Comparison of ENCODE assay signal across 17 cellular contexts in genomic region chr2:78281164-78281563, GRCh38.
DNase-seq lines count a peak whose midpoint lies in the region; ATAC-seq and TF ChIP-seq lines count a peak whose summit lies in the region.
"Had no signal": no experiment of that assay in that cellular context is flagged by ENCODE, and none has a peak within 500 bp of the region (broad histone marks: within the 10 kb centered on the region; RNA-seq: fewer than 3 reads in every experiment).

No MANE protein-coding gene starts in this region.

- H3K36me3 Mint-ChIP-seq in T-helper 17 cell (ENCODE audit: low read depth), result no peaks in the 10 kb centered on the region
- H3K36me3 Mint-ChIP-seq: CD14-positive monocyte; CD8-positive, alpha-beta T cell; IgD-negative memory B cell had no signal

- no peak for TF ChIP-seq CTCF in MM.1S (IDR thresholded peaks at IDR 0.05; ENCODE audit: low read length)
- no peak for TF ChIP-seq CTCF in gastrocnemius medialis (IDR thresholded peaks at IDR 0.05 in 4 of 5, conservative IDR thresholded peaks at IDR 0.05 in 1 of 5)

- no peaks in the 10 kb centered on the region for H3K79me2 ChIP-seq in MM.1S (ENCODE audit: low read length)

- H3K27me3 Mint-ChIP-seq in T-helper 17 cell, result no peaks in the 10 kb centered on the region
- no peaks in the 10 kb centered on the region for H3K27me3 Mint-ChIP-seq in stimulated activated naive CD8-positive, alpha-beta T cell treated with anti-CD3 and anti-CD28 coated beads, Interleukin-15, amount 100 ng/mL, for 72 hours
- H3K27me3 Mint-ChIP-seq: IgD-negative memory B cell had no signal

- no peaks in the 10 kb centered on the region for H3K9me2 ChIP-seq in MM.1S (replicated peaks; ENCODE audit: insufficient read depth, low read length)

- H3K4me3 ChIP-seq in MM.1S (ENCODE audit: low read length) (no peak overlapping the region), gastrocnemius medialis (no peak overlapping the region)
- H3K4me3 ChIP-seq: GM23248 had no signal

- H3K9me3 ChIP-seq in MM.1S (replicated peaks; ENCODE audit: insufficient read depth, low read length) (no peaks in the 10 kb centered on the region), T-helper 17 cell (ENCODE audit: control insufficient read depth, low read length, poor library complexity, severe bottlenecking) (no peaks in the 10 kb centered on the region), gastrocnemius medialis (no peaks in the 10 kb centered on the region)

- H3K27ac Mint-ChIP-seq in T-helper 17 cell, result no peak overlapping the region
- no peak overlapping the region for H3K27ac Mint-ChIP-seq in stimulated activated naive CD8-positive, alpha-beta T cell treated with anti-CD3 and anti-CD28 coated beads, Interleukin-15, amount 100 ng/mL, for 72 hours
- H3K27ac Mint-ChIP-seq: CD14-positive monocyte; CD8-positive, alpha-beta T cell; IgD-negative memory B cell had no signal

- H3K36me3 ChIP-seq in MM.1S (replicated peaks; ENCODE audit: insufficient read depth, low read length) (no peaks in the 10 kb centered on the region), gastrocnemius medialis (no peaks in the 10 kb centered on the region)

- no peak overlapping the region for H3K9ac ChIP-seq in MM.1S (ENCODE audit: low read length)
- H3K9ac ChIP-seq: GM23248 had no signal

- H2AFZ ChIP-seq in MM.1S (ENCODE audit: low read length), result no peak overlapping the region
- H2AFZ ChIP-seq: GM23248 had no signal

- H3K4me1 Mint-ChIP-seq in T-helper 17 cell, result no peaks in the 10 kb centered on the region
- no peaks in the 10 kb centered on the region for H3K4me1 Mint-ChIP-seq in stimulated activated naive CD8-positive, alpha-beta T cell treated with anti-CD3 and anti-CD28 coated beads, Interleukin-15, amount 100 ng/mL, for 72 hours
- H3K4me1 Mint-ChIP-seq: CD14-positive monocyte, IgD-negative memory B cell had no signal

- H3K4me1 ChIP-seq in MM.1S (ENCODE audit: low read length) (peaks cover 3% of the 10 kb centered on the region; the same call in 1 of the 2 replicates), gastrocnemius medialis (no peaks in the 10 kb centered on the region)

- ATAC-seq in GM18505 (IDR thresholded peaks at IDR 0.05; ENCODE audit: unreplicated experiment) (peak; percentile 55), GM18870 (IDR thresholded peaks at IDR 0.05; ENCODE audit: unreplicated experiment) (peak; percentile 86), HG02981 (IDR thresholded peaks at IDR 0.05; ENCODE audit: unreplicated experiment) (peak; percentile 64), T-helper 17 cell (no peak), gastrocnemius medialis (no peak)
- ATAC-seq in stimulated activated naive CD8-positive, alpha-beta T cell treated with anti-CD3 and anti-CD28 coated beads, Interleukin-15, amount 100 ng/mL, for 72 hours, result no peak
- ATAC-seq: CD8-positive, alpha-beta T cell had no signal

- H3K27ac ChIP-seq in MM.1S (ENCODE audit: low read length) (peak overlapping the region; percentile 65; the same call in 1 of the 2 replicates), gastrocnemius medialis (no peak overlapping the region)
- H3K27ac ChIP-seq: GM23248 had no signal

- peak; percentile 83 for DNase-seq in MM.1S
- DNase-seq in T-helper 17 cell, result no peak
- DNase-seq in gastrocnemius medialis, result no peak
- DNase-seq in 8988T, result no peak
- DNase-seq in stimulated activated naive CD8-positive, alpha-beta T cell treated with anti-CD3 and anti-CD28 coated beads, Interleukin-15, amount 100 ng/mL, for 72 hours, result no peak
- DNase-seq: CD8-positive, alpha-beta T cell; COR-L47; DMS153; DMS79 treated with DMSO at 0.1 percent for 48 hours; EL; GM23248; KG1 had no signal

- no peak overlapping the region for H3K4me3 Mint-ChIP-seq in T-helper 17 cell
- H3K4me3 Mint-ChIP-seq in stimulated activated naive CD8-positive, alpha-beta T cell treated with anti-CD3 and anti-CD28 coated beads, Interleukin-15, amount 100 ng/mL, for 72 hours, result no peak overlapping the region
- H3K4me3 Mint-ChIP-seq: CD14-positive monocyte; CD8-positive, alpha-beta T cell; IgD-negative memory B cell had no signal

- H3K4me2 ChIP-seq in MM.1S (ENCODE audit: low read depth, low read length), result 0 out of 2 replicates have a peak overlapping the region, but pooled peaks have one; percentile 4

- no peaks in the 10 kb centered on the region for H4K20me1 ChIP-seq in MM.1S (ENCODE audit: insufficient read depth, low read length)

- intact Hi-C loops in gastrocnemius medialis (cut with DNase I; ENCODE audit: low total_unique reads), result no loop called here

- in situ Hi-C loops in gastrocnemius medialis (cut with MboI; ENCODE audit: low sequenced_read_pairs in 4 of 4), result no loop called here

- TF ChIP-seq POLR2A in GM18505 (IDR thresholded peaks at IDR 0.05; ENCODE audit: borderline replicate concordance, extremely low read depth, insufficient read depth, insufficient read length) (no peak), gastrocnemius medialis (IDR thresholded peaks at IDR 0.05) (no peak)

- H3K9me3 Mint-ChIP-seq in stimulated activated naive CD8-positive, alpha-beta T cell treated with anti-CD3 and anti-CD28 coated beads, Interleukin-15, amount 100 ng/mL, for 72 hours, result peaks cover 10 to 18% of the 10 kb centered on the region in 2 donors

- peaks cover 9% of the 10 kb centered on the region for H3F3A ChIP-seq in MM.1S (ENCODE audit: insufficient read depth, low read length)

- H3K27me3 ChIP-seq in MM.1S (replicated peaks; ENCODE audit: insufficient read depth, low read length) (no peaks in the 10 kb centered on the region), gastrocnemius medialis (no peaks in the 10 kb centered on the region)

Comparison
In these comparisons a context has a peak if more than half of its experiments do, and no peak if none do; other contexts are left out.
1. ATAC-seq: peak in GM18505 (single experiment), GM18870 (single experiment) and HG02981 (single experiment); none in T-helper 17 cell (single experiment), gastrocnemius medialis (0 of 2) and stimulated activated naive CD8-positive, alpha-beta T cell treated with anti-CD3 and anti-CD28 coated beads, Interleukin-15, amount 100 ng/mL, for 72 hours (single experiment).